In genomic region chr12:47560408-47560807, GRCh38 we compare ENCODE assay signal across 25 cellular contexts.
A peak's percentile ranks its signal among the peaks of the same experiment; 100 is the strongest.
DNase-seq lines count a peak whose midpoint lies in the region; ATAC-seq and TF ChIP-seq lines count a peak whose summit lies in the region.
"Had no signal": no experiment of that assay in that cellular context is flagged by ENCODE, and none has a peak within 500 bp of the region (broad histone marks: within the 10 kb centered on the region; RNA-seq: fewer than 3 reads in every experiment).

No MANE protein-coding gene starts in this region.

- no peak for TF ChIP-seq POLR2A in spleen (IDR thresholded peaks at IDR 0.05)

- H3K9me3 ChIP-seq in spleen (peaks cover 0 to 3% (median 0%) of the 10 kb centered on the region in 8 donors), MM.1S (replicated peaks; ENCODE audit: insufficient read depth, low read length) (no peaks in the 10 kb centered on the region)
- H3K9me3 ChIP-seq: A549, SK-N-SH had no signal

- H3K79me2 ChIP-seq in MM.1S (ENCODE audit: low read length) = no peaks in the 10 kb centered on the region

- WGBS in spleen, 5 donors = 37 to 54% (median 49%) methylated on average over 2 of the region's 2 CpGs

- H3K4me3 ChIP-seq in HL-60 (replicated peaks; ENCODE audit: insufficient read depth, low read length) = no peak overlapping the region
- no peak overlapping the region for H3K4me3 ChIP-seq in spleen
- H3K4me3 ChIP-seq in MM.1S (ENCODE audit: low read length) = no peak overlapping the region
- H3K4me3 ChIP-seq: A549, GM23248 had no signal

- no peaks in the 10 kb centered on the region for H4K20me1 ChIP-seq in MM.1S (ENCODE audit: insufficient read depth, low read length)

- intact Hi-C loops in spleen (cut with DNase I; ENCODE audit: low total_unique reads) = no loop called here

- no peaks in the 10 kb centered on the region for H3K4me1 ChIP-seq in spleen
- no peaks in the 10 kb centered on the region for H3K4me1 ChIP-seq in MM.1S (ENCODE audit: low read length)
- H3K4me1 ChIP-seq: A549 had no signal

- no peaks in the 10 kb centered on the region for H3K9me2 ChIP-seq in MM.1S (replicated peaks; ENCODE audit: insufficient read depth, low read length)
- H3K9me2 ChIP-seq: SK-N-SH had no signal

- peak in 1 of 2 experiments; percentile 47 for DNase-seq in HL-60 (ENCODE audit: low read depth in 1 of 2, low spot score in 1 of 2)
- DNase-seq in MV-4-11 (lab: John Stamatoyannopoulos, UW) = peak; percentile 53
- DNase-seq in OCI-M1 (lab: John Stamatoyannopoulos, UW) = peak; percentile 22
- DNase-seq in spleen = no peak
- DNase-seq in MM.1S = no peak
- DNase-seq in NCI-H2196 (lab: John Stamatoyannopoulos, UW; ENCODE audit: unreplicated experiment) = no peak
- DNase-seq: EL, GM23248, H9, HFFc6, KG1, NCI-H1092, NCI-H1436, NCI-H1930, NCI-H2227 treated with DMSO at 0.1 percent for 48 hours, NCI-H510A treated with DMSO at 0.1 percent for 48 hours, NCI-H774, SIG-M5, SK-N-SH, T-helper 1 cell, T-helper 9 cell had no signal

- H3K9ac ChIP-seq in MM.1S (ENCODE audit: low read length) = no peak overlapping the region
- H3K9ac ChIP-seq: GM23248, SK-N-SH had no signal

- H3K36me3 ChIP-seq in spleen = no peaks in the 10 kb centered on the region
- H3K36me3 ChIP-seq in MM.1S (replicated peaks; ENCODE audit: insufficient read depth, low read length) = no peaks in the 10 kb centered on the region

- H3K27me3 ChIP-seq in HL-60 (ENCODE audit: insufficient read depth, poor library complexity, severe bottlenecking) (no peaks in the 10 kb centered on the region), spleen (replicated peaks in 1 of 7) (no peaks in the 10 kb centered on the region), MM.1S (replicated peaks; ENCODE audit: insufficient read depth, low read length) (no peaks in the 10 kb centered on the region)

- H3K4me2 ChIP-seq in MM.1S (ENCODE audit: low read depth, low read length) = no peak overlapping the region
- H3K4me2 ChIP-seq: A549, SK-N-SH had no signal

- H3K27ac ChIP-seq in HL-60 (replicated peaks) (peak overlapping the region; percentile 36), spleen (peak overlapping the region in 6 of 8 donors; percentile 56 to 88 (median 76)), MM.1S (ENCODE audit: low read length) (no peak overlapping the region)
- H3K27ac ChIP-seq: A549, GM23248 had no signal

- no peak overlapping the region for H2AFZ ChIP-seq in MM.1S (ENCODE audit: low read length)
- H2AFZ ChIP-seq: GM23248 had no signal

- no peaks in the 10 kb centered on the region for H3F3A ChIP-seq in MM.1S (ENCODE audit: insufficient read depth, low read length)

- ATAC-seq in GM18868 (IDR thresholded peaks at IDR 0.05; ENCODE audit: unreplicated experiment) = no peak
- ATAC-seq: A549, HepG2, Panc1 had no signal

- TF ChIP-seq CTCF in HL-60 (IDR thresholded peaks at IDR 0.05; ENCODE audit: insufficient read depth, low read length) (no peak), spleen (IDR thresholded peaks at IDR 0.05 in 8 of 11, conservative IDR thresholded peaks at IDR 0.05 in 3 of 11) (no peak), MM.1S (IDR thresholded peaks at IDR 0.05; ENCODE audit: low read length) (no peak)

Comparison
In these comparisons a context has a peak if more than half of its experiments do, and no peak if none do; other contexts are left out.
1. DNase-seq: peak in MV-4-11 (single experiment) and OCI-M1 (single experiment); none in spleen (single experiment), MM.1S (single experiment) and NCI-H2196 (single experiment).